17 cellular contexts compared by ENCODE assay signal in genomic region chr7:42661312-42661711, GRCh38.
DNase-seq lines count a peak whose midpoint lies in the region; ATAC-seq and TF ChIP-seq lines count a peak whose summit lies in the region.
"Had no signal": no experiment of that assay in that cellular context is flagged by ENCODE, and none has a peak within 500 bp of the region (broad histone marks: within the 10 kb centered on the region; RNA-seq: fewer than 3 reads in every experiment).

No MANE protein-coding gene starts in this region.

- H3K36me3 ChIP-seq in ACC112 (ENCODE audit: insufficient read depth, low read length) (peaks cover 5% of the 10 kb centered on the region; the same call in 1 of the 2 replicates), adipocyte (ENCODE audit: control insufficient read depth, insufficient read depth, low read length, severe bottlenecking) (no peaks in the 10 kb centered on the region), hepatocyte (replicated peaks; ENCODE audit: insufficient read depth, low read depth) (no peaks in the 10 kb centered on the region)
- H3K36me3 ChIP-seq: left ventricle myocardium inferior, upper lobe of right lung had no signal

- CTCF ChIA-PET in T-cell (lab: Charles Lee) = no interaction called here

- no peak for ATAC-seq in T-cell (replicated peaks in 1 of 4)
- ATAC-seq: activated CD8-positive, alpha-beta T cell treated with anti-CD3 and anti-CD28 coated beads for 36 hours; upper lobe of right lung had no signal

- H3K4me3 Mint-ChIP-seq in T-cell = no peak overlapping the region
- H3K4me3 Mint-ChIP-seq: activated CD8-positive, alpha-beta T cell treated with anti-CD3 and anti-CD28 coated beads for 36 hours; central memory CD8-positive, alpha-beta T cell; neural progenitor cell had no signal

- no peak overlapping the region for H3K4me3 ChIP-seq in ACC112 (ENCODE audit: low read depth, low read length)
- H3K4me3 ChIP-seq in adipocyte (ENCODE audit: low read length) = no peak overlapping the region
- H3K4me3 ChIP-seq in hepatocyte = no peak overlapping the region
- H3K4me3 ChIP-seq: left ventricle myocardium inferior, neural progenitor cell, upper lobe of right lung had no signal

- no peak overlapping the region for H3K27ac Mint-ChIP-seq in T-cell
- H3K27ac Mint-ChIP-seq: activated CD8-positive, alpha-beta T cell treated with anti-CD3 and anti-CD28 coated beads for 36 hours; neural progenitor cell had no signal

- H3K4me2 ChIP-seq in hepatocyte = no peak overlapping the region
- H3K4me2 ChIP-seq: neural progenitor cell had no signal

- H3K9me3 Mint-ChIP-seq in T-cell = peaks cover 0 to 14% (median 6%) of the 10 kb centered on the region in 3 donors

- peaks cover 14% of the 10 kb centered on the region for H3K9me3 ChIP-seq in adipocyte (ENCODE audit: control insufficient read depth, low read length)
- no peaks in the 10 kb centered on the region for H3K9me3 ChIP-seq in hepatocyte (ENCODE audit: low read depth)
- H3K9me3 ChIP-seq: upper lobe of right lung had no signal

- H2AFZ ChIP-seq in ACC112 (ENCODE audit: low read length, unreplicated experiment) = no peak overlapping the region
- no peak overlapping the region for H2AFZ ChIP-seq in hepatocyte
- H2AFZ ChIP-seq: neural progenitor cell had no signal

- DNase-seq in HPDE6-E6E7 (ENCODE audit: extremely low spot score) (peak; percentile 58), adipocyte (ENCODE audit: low read depth) (peak; percentile 83), fibroblast of the conjunctiva (ENCODE audit: low read depth) (peak; percentile 86), hepatocyte (ENCODE audit: low spot score) (no peak), T-cell (no peak), inferior parietal cortex (ENCODE audit: extremely low spot score) (no peak), NCI-H1092 (lab: John Stamatoyannopoulos, UW) (no peak)
- DNase-seq: activated CD8-positive, alpha-beta T cell treated with anti-CD3 and anti-CD28 coated beads for 36 hours; activated gamma-delta T cell; DND-41; left ventricle myocardium inferior; NCI-H2171; T-helper 9 cell; upper lobe of right lung had no signal

- H3K27me3 ChIP-seq in ACC112 (ENCODE audit: insufficient read depth, low read length) (no peaks in the 10 kb centered on the region), adipocyte (replicated peaks; ENCODE audit: control insufficient read depth, insufficient read depth, low read length) (no peaks in the 10 kb centered on the region), hepatocyte (no peaks in the 10 kb centered on the region)
- H3K27me3 ChIP-seq: neural progenitor cell, upper lobe of right lung had no signal

- H3K79me2 ChIP-seq in ACC112 (ENCODE audit: control insufficient read depth, insufficient read depth, low read length, unreplicated experiment) (no peaks in the 10 kb centered on the region), hepatocyte (no peaks in the 10 kb centered on the region)

- no peaks in the 10 kb centered on the region for H3K4me1 Mint-ChIP-seq in T-cell
- H3K4me1 Mint-ChIP-seq: central memory CD8-positive, alpha-beta T cell had no signal

- H3K27me3 Mint-ChIP-seq in T-cell = peaks cover 0 to 9% of the 10 kb centered on the region in 2 donors
- H3K27me3 Mint-ChIP-seq: activated CD8-positive, alpha-beta T cell treated with anti-CD3 and anti-CD28 coated beads for 36 hours; central memory CD8-positive, alpha-beta T cell had no signal

- 93% methylated on average over 2 of the region's 2 CpGs for WGBS in hepatocyte (ENCODE audit: low lambda C conversion rate, missing lambda C conversion rate)

- POLR2A ChIA-PET in T-cell (lab: Charles Lee) = no interaction called here

- H3K27ac ChIP-seq in ACC112 (ENCODE audit: low read depth, low read length) (peak overlapping the region; percentile 73), hepatocyte (no peak overlapping the region)
- H3K27ac ChIP-seq: left ventricle myocardium inferior, neural progenitor cell, upper lobe of right lung had no signal

- no peak for TF ChIP-seq CTCF in hepatocyte (IDR thresholded peaks at IDR 0.05; ENCODE audit: poor library complexity)

- H3K36me3 Mint-ChIP-seq in T-cell = no peaks in the 10 kb centered on the region
- H3K36me3 Mint-ChIP-seq: neural progenitor cell had no signal

- no peaks in the 10 kb centered on the region for H4K20me1 ChIP-seq in hepatocyte (ENCODE audit: insufficient read depth, poor library complexity, severe bottlenecking)

- H3K4me1 ChIP-seq in ACC112 (ENCODE audit: control insufficient read depth, insufficient read depth, low read length, unreplicated experiment) (peaks cover 19% of the 10 kb centered on the region), adipocyte (ENCODE audit: control insufficient read depth, insufficient read depth, low read length) (no peaks in the 10 kb centered on the region), hepatocyte (ENCODE audit: insufficient read depth) (no peaks in the 10 kb centered on the region)
- H3K4me1 ChIP-seq: left ventricle myocardium inferior, upper lobe of right lung had no signal

- H3K9me2 ChIP-seq in hepatocyte (replicated peaks; ENCODE audit: insufficient read depth) = no peaks in the 10 kb centered on the region

- no peak overlapping the region for H3K9ac ChIP-seq in adipocyte (ENCODE audit: low read length)
- H3K9ac ChIP-seq: neural progenitor cell had no signal

Comparison
In these comparisons a context has a peak if more than half of its experiments do, and no peak if none do; other contexts are left out.
1. DNase-seq: peak in HPDE6-E6E7 (single experiment), adipocyte (single experiment) and fibroblast of the conjunctiva (single experiment); none in hepatocyte (single experiment), T-cell (0 of 34), inferior parietal cortex (single experiment) and NCI-H1092 (single experiment).